29 cellular contexts compared by ENCODE assay signal in the genomic region with DNA sequence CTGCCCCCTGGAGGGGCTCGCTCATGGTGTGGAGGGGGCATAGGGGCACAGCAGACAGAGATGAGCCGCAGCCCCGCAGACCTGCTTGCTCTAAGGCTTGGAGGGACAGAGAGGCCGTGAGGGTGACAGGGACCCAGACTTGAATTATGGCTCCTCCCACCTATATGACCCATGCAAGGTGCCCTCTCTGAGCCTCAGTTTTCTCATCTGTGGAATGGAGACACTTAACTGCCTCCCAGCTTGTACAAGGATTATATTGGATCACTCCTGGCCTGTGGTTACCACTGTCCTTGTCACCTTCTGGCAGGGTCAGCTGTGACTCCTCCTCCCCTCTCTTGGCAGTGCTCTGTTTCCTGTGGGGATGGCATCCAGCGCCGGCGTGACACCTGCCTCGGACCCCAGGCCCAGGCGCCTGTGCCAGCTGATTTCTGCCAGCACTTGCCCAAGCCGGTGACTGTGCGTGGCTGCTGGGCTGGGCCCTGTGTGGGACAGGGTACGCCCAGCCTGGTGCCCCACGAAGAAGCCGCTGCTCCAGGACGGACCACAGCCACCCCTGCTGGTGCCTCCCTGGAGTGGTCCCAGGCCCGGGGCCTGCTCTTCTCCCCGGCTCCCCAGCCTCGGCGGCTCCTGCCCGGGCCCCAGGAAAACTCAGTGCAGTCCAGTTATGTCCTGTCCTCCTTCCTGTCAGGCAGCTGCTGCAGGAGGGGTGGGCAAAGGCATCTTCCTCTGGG. TPM values are rescaled to one million over a fixed set of nuclear protein-coding genes. Genes with fewer than 3 reads are reported as not detected.
"Had no signal": no experiment of that assay in that cellular context is flagged by ENCODE, and none has a peak within 500 bp of the region (broad histone marks: within the 10 kb centered on the region; RNA-seq: fewer than 3 reads in every experiment).

No MANE protein-coding gene starts in this region.

- H3K9me3 ChIP-seq: MG63, SJCRH30 had no signal

- H3K4me3 ChIP-seq: MG63, SJCRH30, SK-N-MC had no signal

- H3K27ac ChIP-seq: brain microvascular endothelial cell, SJCRH30, SK-N-MC, WERI-Rb-1 had no signal

- H3K36me3 ChIP-seq: brain microvascular endothelial cell, MG63, SJCRH30, WERI-Rb-1 had no signal

- DNase-seq: activated CD4-positive, alpha-beta memory T cell treated with anti-CD3 and anti-CD28 coated beads, Interleukin-2, amount 10 ng/mL, durations not matched to agents 7 days and 5 days; activated CD4-positive, alpha-beta T cell treated with anti-CD3 and anti-CD28 coated beads for 1 hour; activated CD4-positive, alpha-beta T cell treated with anti-CD3 and anti-CD28 coated beads for 48 hours; activated CD4-positive, CD25-positive, alpha-beta regulatory T cell; activated CD8-positive, alpha-beta memory T cell treated with anti-CD3 and anti-CD28 coated beads for 24 hours; activated CD8-positive, alpha-beta memory T cell treated with anti-CD3 and anti-CD28 coated beads, Interleukin-2, amount 10 ng/mL, durations not matched to agents 7 days and 5 days; activated CD8-positive, alpha-beta memory T cell treated with anti-CD3 and anti-CD28 coated beads, Interleukin-2, amount 50 U/mL, for 48 hours; activated effector memory CD4-positive, alpha-beta T cell treated with Interleukin-2 at 50 U/mL for 16 hours; activated naive CD4-positive, alpha-beta T cell; activated naive CD4-positive, alpha-beta T cell treated with anti-CD3 and anti-CD28 coated beads, Interleukin-2, amount 50 U/mL, for 16 hours; activated naive CD8-positive, alpha-beta T cell treated with anti-CD3 and anti-CD28 coated beads for 36 hours; activated T-cell treated with anti-CD3 and anti-CD28 coated beads, Interleukin-2, amount 50 U/mL, for 48 hours; amniotic stem cell; aorta; brain microvascular endothelial cell; central memory CD4-positive, alpha-beta T cell; MG63; NCI-H1048; NCI-H1436 treated with DMSO at 0.1 percent for 48 hours; NCI-H1694 treated with DMSO at 0.1 percent for 48 hours; NCI-H2029; NCI-H345; NCI-H524 treated with DMSO at 0.1 percent for 48 hours; SHP77; SJCRH30; T1000; WERI-Rb-1 had no signal

RNA-seq across cellular contexts. Expression of a gene that starts 32.9 kb away (rescaled TPM):
- total RNA-seq: RPMI7951 had no signal
